8 cellular contexts compared by ENCODE assay signal in the genomic region with DNA sequence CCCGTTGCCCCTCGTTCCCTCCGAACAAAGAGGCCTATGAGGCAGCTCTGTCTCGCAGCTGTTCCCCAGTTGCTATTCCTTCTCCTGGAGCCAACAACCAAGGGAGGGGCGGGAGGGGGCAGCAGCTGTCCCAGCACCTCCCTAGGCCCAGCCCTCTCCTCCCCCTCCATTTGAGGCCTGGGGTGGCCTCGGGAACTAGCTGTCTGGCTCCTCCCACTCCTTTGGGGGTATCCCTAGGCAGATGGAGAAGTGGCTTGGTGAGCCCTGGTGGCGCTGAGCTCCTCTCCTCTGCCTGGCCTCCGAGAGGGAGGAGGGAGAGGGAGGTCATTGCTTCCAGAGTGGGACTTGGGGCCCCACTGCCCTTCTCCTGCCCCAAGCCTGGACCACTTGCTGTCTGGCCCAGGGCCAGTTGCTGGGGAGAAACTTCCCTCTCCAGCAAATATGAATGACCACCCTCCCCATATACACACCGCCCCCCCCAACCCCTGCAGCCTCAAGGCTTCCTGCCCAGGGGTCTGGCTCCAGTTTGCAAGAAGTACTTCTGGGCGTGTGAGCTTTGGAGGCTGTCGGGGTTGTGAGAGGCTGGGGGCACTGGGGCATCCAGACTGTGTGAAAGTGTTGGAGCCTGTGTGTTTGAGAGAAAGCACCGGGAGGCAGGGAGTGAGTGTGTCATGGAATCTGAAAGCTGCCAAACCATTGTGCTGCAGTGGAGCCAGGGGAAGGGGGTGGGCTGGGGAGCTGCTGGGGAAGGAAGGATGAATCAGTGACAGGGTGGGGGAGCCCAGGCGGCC. TPM values are rescaled to one million over a fixed set of nuclear protein-coding genes. Genes with fewer than 3 reads are reported as not detected.
A peak's percentile ranks its signal among the peaks of the same experiment; 100 is the strongest.
DNase-seq lines count a peak whose midpoint lies in the region; ATAC-seq, FAIRE-seq and TF ChIP-seq lines count a peak whose summit lies in the region.

No MANE protein-coding gene starts in this region.

- intact Hi-C loops in left colon (cut with DNase I, micrococcal nuclease) (no loop called here), tibial artery (cut with DNase I; ENCODE audit: low total_unique reads) (no loop called here)

- peak; percentile 21 for DNase-seq in NCI-H146 (lab: John Stamatoyannopoulos, UW)
- no peak for DNase-seq in NCI-H146 treated with DMSO at 0.1 percent for 48 hours (lab: John Stamatoyannopoulos, UW; ENCODE audit: unreplicated experiment)
- peak; percentile 21 for DNase-seq in bronchial epithelial cell (ENCODE audit: low read depth)
- peak in 1 of 2 donors; percentile 81 for DNase-seq in left colon
- DNase-seq in tibial artery = peak; percentile 70 to 89
- DNase-seq in activated T-cell treated with anti-CD3 and anti-CD28 coated beads, Interleukin-2, amount 50 U/mL, for 1 hour = no peak
- no peak for DNase-seq in NCI-H2196 (lab: John Stamatoyannopoulos, UW; ENCODE audit: unreplicated experiment)
- DNase-seq in RWPE1 (ENCODE audit: low spot score) = no peak

- no peak for TF ChIP-seq CTCF in bronchial epithelial cell (IDR thresholded peaks at IDR 0.05; ENCODE audit: insufficient read depth, low read length, severe bottlenecking)
- no peak for TF ChIP-seq CTCF in tibial artery (IDR thresholded peaks at IDR 0.05)
- TF ChIP-seq CTCF in RWPE1 (conservative IDR thresholded peaks at IDR 0.05; ENCODE audit: low read depth) = no peak

- peak; percentile 4 for ATAC-seq in left colon

- no peak overlapping the region for H3K4me3 ChIP-seq in bronchial epithelial cell (ENCODE audit: low read depth, low read length)
- peak overlapping the region; percentile 58 to 78 for H3K4me3 ChIP-seq in tibial artery

- POLR2A ChIA-PET in RWPE1 (lab: Yijun Ruan, JAX; ENCODE audit: low non-redundant PET) = no interaction called here

- no peak for FAIRE-seq in bronchial epithelial cell (lab: Jason Lieb, UNC)

- H3K4me1 ChIP-seq in tibial artery = peaks cover 0 to 75% (median 58%) of the 10 kb centered on the region in 4 donors

- CTCF ChIA-PET in RWPE1 (lab: Yijun Ruan, JAX) = interaction anchor here (0.5 kb wide), 1 partner anchor 248 kb away, joined by 3 read pairs; no protein-coding TSS in a partner anchor

- H3K27me3 ChIP-seq in bronchial epithelial cell (ENCODE audit: control insufficient read depth, insufficient read depth, low read length) = peaks cover 21% of the 10 kb centered on the region
- no peaks in the 10 kb centered on the region for H3K27me3 ChIP-seq in tibial artery

- no peaks in the 10 kb centered on the region for H3K9me3 ChIP-seq in tibial artery

- H3K27ac ChIP-seq in tibial artery (peak overlapping the region; percentile 90 to 95), RWPE1 (no peak overlapping the region)

- H3K36me3 ChIP-seq in bronchial epithelial cell (ENCODE audit: control insufficient read depth, insufficient read depth, low read length) = no peaks in the 10 kb centered on the region
- H3K36me3 ChIP-seq in tibial artery = peaks cover 10 to 18% (median 18%) of the 10 kb centered on the region in 3 donors

RNA-seq across cellular contexts. Expression of a gene that starts 3.1 kb away (rescaled TPM):
- total RNA-seq in bronchial epithelial cell = 0.64 and 1.8 TPM in 2 replicates
- 10 to 100 TPM in 1 of 2 donors, 1 to 10 TPM in 1; 2.4 to 41.4 TPM for total RNA-seq in left colon

RNA-seq across cellular contexts. Expression of a gene that starts 29.3 kb away (rescaled TPM):
- total RNA-seq in bronchial epithelial cell (108 and 132 TPM in 2 replicates), left colon (10 to 100 TPM; 65.8 to 78.5 TPM)

RNA-seq across cellular contexts. Expression of a gene that starts 41.6 kb away (rescaled TPM):
- total RNA-seq in bronchial epithelial cell = 0.26 and 0.64 TPM in 2 replicates
- 1 to 10 TPM; 1.5 to 5.6 TPM for total RNA-seq in left colon

RNA-seq across cellular contexts. Expression of a gene that starts 57.7 kb away (rescaled TPM):
- not detected in 2 replicates for total RNA-seq in bronchial epithelial cell
- not detected for total RNA-seq in left colon

Comparison
In these comparisons a context has a peak if more than half of its experiments do, and no peak if none do; other contexts are left out.
1. DNase-seq: peak in NCI-H146 (single experiment), bronchial epithelial cell (single experiment) and tibial artery (2 of 2); none in NCI-H146 treated with DMSO at 0.1 percent for 48 hours (single experiment), activated T-cell treated with anti-CD3 and anti-CD28 coated beads, Interleukin-2, amount 50 U/mL, for 1 hour (single experiment), NCI-H2196 (single experiment) and RWPE1 (single experiment).